ENCODE assay signal across 9 cellular contexts in the genomic region with DNA sequence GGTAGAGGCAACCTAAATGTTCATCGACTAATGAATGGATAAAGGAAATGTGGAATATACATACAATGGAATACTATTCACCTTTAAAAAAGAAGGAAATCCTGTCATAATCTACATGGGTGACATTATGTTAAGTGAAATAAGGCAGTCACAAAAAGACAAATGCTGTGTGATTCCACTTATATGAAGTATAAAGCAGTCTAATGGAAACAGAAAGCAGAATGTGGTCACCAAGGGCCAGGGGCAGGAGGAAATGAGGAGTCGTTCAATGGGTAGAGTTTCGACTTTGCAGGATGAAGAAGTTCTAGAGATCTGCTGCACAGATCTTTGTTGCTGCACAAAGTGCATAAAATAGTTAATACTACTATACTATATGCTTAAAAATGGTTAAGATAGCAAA. TPM values are rescaled to one million over a fixed set of nuclear protein-coding genes. Genes with fewer than 3 reads are reported as not detected.
DNase-seq lines count a peak whose midpoint lies in the region; ATAC-seq, FAIRE-seq and TF ChIP-seq lines count a peak whose summit lies in the region.
"Had no signal": no experiment of that assay in that cellular context is flagged by ENCODE, and none has a peak within 500 bp of the region (broad histone marks: within the 10 kb centered on the region; RNA-seq: fewer than 3 reads in every experiment).

No MANE protein-coding gene starts in this region.

- in situ Hi-C loops in GM12878 (cut with MboI): no loop called here

- intact Hi-C loops in GM12878 (cut with micrococcal nuclease; ENCODE audit: unreplicated experiment): no loop called here
- intact Hi-C loops in posterior vena cava (cut with DNase I): no loop called here

- H2AFZ ChIP-seq in GM12878 (ENCODE audit: control insufficient read depth, low read depth, low read length): no peak overlapping the region

- no peak overlapping the region for H3K9ac ChIP-seq in GM12878 (ENCODE audit: control insufficient read depth, insufficient read depth, low read length)

- WGBS in GM12878 (ENCODE audit: insufficient coverage, insufficient replicate concordance, low lambda C conversion rate, missing lambda C conversion rate): 3% methylated on average over 3 of the region's 3 CpGs

- no peak for TF ChIP-seq RAD21 in GM12878 (IDR thresholded peaks at IDR 0.05; ENCODE audit: insufficient read depth, low read depth, low read length)

- CTCF ChIA-PET in GM12878 (lab: Yijun Ruan, JAX): interaction anchor here (1.1 to 10.7 kb wide), 3 partner anchors 41 to 94 kb away, joined by 6 to 169 read pairs (median 6); no protein-coding TSS in a partner anchor

- RAD21 ChIA-PET in GM12878 (lab: Charles Lee; ENCODE audit: unreplicated experiment): interaction anchor here (0.7 to 1.7 kb wide), 3 partner anchors 10 to 50 kb away, joined by 3 to 5 read pairs (median 3); no protein-coding TSS in a partner anchor

- BruUV-seq in GM12878 (replicated peaks; lab: Mats Ljungman, UMichigan): no TSS peak

- ATAC-seq in GM18499 (IDR thresholded peaks at IDR 0.05; ENCODE audit: insufficient read depth, unreplicated experiment) (peak; percentile 55), GM21529 (IDR thresholded peaks at IDR 0.05; ENCODE audit: unreplicated experiment) (peak; percentile 63), HG03575 (IDR thresholded peaks at IDR 0.05; ENCODE audit: extremely low read depth, insufficient number of reproducible peaks, low FRiP score, unreplicated experiment) (peak; percentile 36), GM12878 (peak; percentile 72)

- no peak for DNase-seq in GM12878 (ENCODE audit: low read depth, low spot score)
- DNase-seq in UCSD-AML1 (lab: John Stamatoyannopoulos, UW; ENCODE audit: unreplicated experiment): no peak
- DNase-seq in posterior vena cava (ENCODE audit: low spot score): no peak
- DNase-seq in midbrain (lab: John Stamatoyannopoulos, UW): no peak
- no peak for DNase-seq in NCI-H1930 (lab: John Stamatoyannopoulos, UW)
- DNase-seq: T1000 had no signal

- H3K4me3 ChIP-seq in GM12878: peak overlapping the region; percentile 40

- no peaks in the 10 kb centered on the region for H3K9me3 ChIP-seq in GM12878 (replicated peaks; ENCODE audit: control insufficient read depth, insufficient read depth, low read length)

- POLR2A ChIA-PET in GM12878 (lab: Charles Lee): interaction anchor here (0.6 to 5.5 kb wide), 2 partner anchors 8 to 25 kb away, joined by 6 to 43 read pairs; no protein-coding TSS in a partner anchor

- FAIRE-seq in GM12878 (lab: Jason Lieb, UNC): peak; percentile 85

- SMC1A ChIA-PET in GM12878 (lab: Charles Lee; ENCODE audit: uncharacterized antibody, unreplicated experiment): interaction anchor here (1.2 to 1.7 kb wide), 3 partner anchors 22 to 122 kb away, joined by 4 to 8 read pairs (median 7); partner anchors contain the start of gene RPL5

- peak overlapping the region; percentile 79 for H3K27ac ChIP-seq in GM12878 (ENCODE audit: control insufficient read depth, insufficient read depth)

- H3K4me2 ChIP-seq in GM12878 (ENCODE audit: control insufficient read depth, insufficient read depth): peak overlapping the region; percentile 51

- TF ChIP-seq EP300 in GM12878 (IDR thresholded peaks at IDR 0.05; ENCODE audit: borderline replicate concordance in 1 of 2, control insufficient read depth in 1 of 2, low read depth in 2 of 2, low read length in 2 of 2): no peak

- no peaks in the 10 kb centered on the region for H3K36me3 ChIP-seq in GM12878 (ENCODE audit: control insufficient read depth in 2 of 2, insufficient read depth in 2 of 2, low read length in 1 of 2)

- no peak for TF ChIP-seq POLR2A in GM12878 (IDR thresholded peaks at IDR 0.05; ENCODE audit: low read depth, low read length)

- no peaks in the 10 kb centered on the region for H3K27me3 ChIP-seq in GM12878 (replicated peaks in 1 of 2; ENCODE audit: control insufficient read depth in 2 of 2, insufficient read depth in 2 of 2, low read length in 1 of 2)

- TF ChIP-seq CTCF in GM12878 (IDR thresholded peaks at IDR 0.05 in 2 of 3, conservative IDR thresholded peaks at IDR 0.05 in 1 of 3; ENCODE audit: control insufficient read depth in 2 of 3, extremely low read depth in 1 of 3, insufficient read depth in 1 of 3, low read depth in 3 of 3, low read length in 3 of 3): no peak

- H4K20me1 ChIP-seq in GM12878 (ENCODE audit: control insufficient read depth, insufficient read depth): no peaks in the 10 kb centered on the region

- peaks cover 53% of the 10 kb centered on the region for H3K4me1 ChIP-seq in GM12878 (ENCODE audit: control insufficient read depth, insufficient read depth, low read length)

- peaks cover 77% of the 10 kb centered on the region for H3K79me2 ChIP-seq in GM12878 (ENCODE audit: control insufficient read depth, insufficient read depth, low read length)

TF ChIP-seq in GM12878, 131 proteins besides CTCF, POLR2A, EP300 and RAD21 (continues in another document):
- TF ChIP-seq KAT2A (conservative IDR thresholded peaks at IDR 0.05; ENCODE audit: control insufficient read depth, low read depth, low read length) (no peak), SPI1 (IDR thresholded peaks at IDR 0.05; ENCODE audit: borderline replicate concordance, insufficient read depth, low read depth, low read length) (peak; percentile 65; the same call in 1 of the 2 replicates), IKZF1 (conservative IDR thresholded peaks at IDR 0.05) (peak; percentile 53; the same call in 1 of the 2 replicates), CREB1 (IDR thresholded peaks at IDR 0.05; ENCODE audit: low read depth) (0 out of 2 replicates have a peak, but pooled peaks have one; percentile 11), NR2F1 (conservative IDR thresholded peaks at IDR 0.05) (peak; percentile 56), NBN (IDR thresholded peaks at IDR 0.05) (0 out of 2 replicates have a peak, but pooled peaks have one; percentile 31), RELB (IDR thresholded peaks at IDR 0.05; ENCODE audit: low read depth) (peak; percentile 43; the same call in 1 of the 2 replicates), HDGF (IDR thresholded peaks at IDR 0.05) (no peak), ZNF207 (IDR thresholded peaks at IDR 0.05; ENCODE audit: borderline replicate concordance) (no peak), BMI1 (IDR thresholded peaks at IDR 0.05; ENCODE audit: borderline replicate concordance) (no peak), MYC (IDR thresholded peaks at IDR 0.05; ENCODE audit: insufficient read depth, insufficient read length, insufficient replicate concordance, low read length, severe bottlenecking) (no peak), ZBTB11 (CRISPR knock-in tag; IDR thresholded peaks at IDR 0.05) (no peak), EED (IDR thresholded peaks at IDR 0.05; ENCODE audit: low read depth) (peak; percentile 69)

RNA-seq across cellular contexts. Expression of gene DIPK1A, which starts 7.8 kb away (rescaled TPM):
- total RNA-seq in GM12878 (2013; cell fraction: nucleolus; rRNA removed): 12.9 and 13.3 TPM in 2 replicates
- total RNA-seq in GM12878 (2014; rRNA removed) (6.6 and 7.0 TPM in 2 replicates), GM12878 (2014; rRNA removed; fragmentation: Illumina TruSeq; extraction: Trizol) (8.4 and 9.4 TPM in 2 replicates), GM12878 (2021) (8.1 and 9.3 TPM in 2 replicates), posterior vena cava (10 to 100 TPM; 18.6 to 25.9 TPM)
- 2.7 TPM for polyA plus RNA-seq in GM12878 (2011; ENCODE audit: low read depth)
- polyA plus RNA-seq in GM12878 (2011; rRNA removed) (12.0 and 19.7 TPM in 2 replicates), GM12878 (2014; fragmentation: Illumina TruSeq; extraction: Trizol) (12.5 and 16.9 TPM in 2 replicates), GM12878 (2014; fragmentation: Nextera tagmentation; extraction: Ambion mirVana) (1 to 10 TPM; 9.5 to 9.9 TPM), GM12878 (2014; rRNA removed) (4.9 and 5.1 TPM in 2 replicates), GM12878 (2016; fragmentation: Nextera tagmentation; extraction: Ambion mirVana) (10 to 100 TPM; 14.6 to 15.0 TPM)
- polyA plus RNA-seq in GM12878 (2011; cell fraction: cytosol; rRNA removed): 3.9 and 5.0 TPM in 2 replicates
- 4.3 and 4.5 TPM in 2 replicates for polyA plus RNA-seq in GM12878 (2011; cell fraction: nucleus; rRNA removed)
- 6.6 and 8.6 TPM in 2 replicates for polyA plus RNA-seq in GM12878 (2012)
- polyA minus RNA-seq in GM12878 (2011; rRNA and poly(A)+ RNA removed): 8.9 and 12.4 TPM in 2 replicates
- 2.9 and 3.7 TPM in 2 replicates for polyA minus RNA-seq in GM12878 (2011; cell fraction: cytosol; rRNA and poly(A)+ RNA removed)
- polyA minus RNA-seq in GM12878 (2011; cell fraction: nucleus; rRNA and poly(A)+ RNA removed): 3.4 and 3.7 TPM in 2 replicates
